Comparison of ENCODE assay signal across 8 cellular contexts in genomic region chr13:26255717-26256277, GRCh38. TPM values are rescaled to one million over a fixed set of nuclear protein-coding genes. Genes with fewer than 3 reads are reported as not detected.
DNase-seq lines count a peak whose midpoint lies in the region; ATAC-seq and TF ChIP-seq lines count a peak whose summit lies in the region.

No MANE protein-coding gene starts in this region.

- no peak for ATAC-seq in stimulated activated memory B cell treated with anti-CD40 and anti-IgM and Interleukin-4, amounts not matched to agents 10 μg/mL and 1 μg/mL and 100 μg/mL, for 72 hours

- POLR2A ChIA-PET in AG04449 (lab: Yijun Ruan, JAX) = no interaction called here

- H3K9me3 Mint-ChIP-seq in stimulated activated memory B cell treated with anti-CD40 and anti-IgM and Interleukin-4, amounts not matched to agents 10 μg/mL and 1 μg/mL and 100 μg/mL, for 72 hours = no peaks in the 10 kb centered on the region

- TF ChIP-seq CTCF in AG04449 (IDR thresholded peaks at IDR 0.05; ENCODE audit: insufficient read depth, low read length, missing control alignments) = no peak
- peak; percentile 13 for TF ChIP-seq CTCF in GM12865 (IDR thresholded peaks at IDR 0.05; ENCODE audit: insufficient read depth, low read depth, low read length, missing control alignments)
- TF ChIP-seq CTCF in fibroblast of villous mesenchyme (IDR thresholded peaks at IDR 0.05; ENCODE audit: insufficient read depth, low read depth, low read length) = peak; percentile 30

- DNase-seq in AG04449 (ENCODE audit: low read depth, low spot score) (no peak), GM12865 (ENCODE audit: low read depth) (peak; percentile 14), RKO (ENCODE audit: low spot score) (peak; percentile 70), fibroblast of villous mesenchyme (ENCODE audit: low read depth) (no peak), NCI-H1048 (lab: John Stamatoyannopoulos, UW) (no peak), mucosa of gallbladder (ENCODE audit: low spot score) (no peak)
- no peak for DNase-seq in effector CD4-positive, alpha-beta T cell

- no peak overlapping the region for H3K27ac Mint-ChIP-seq in stimulated activated memory B cell treated with anti-CD40 and anti-IgM and Interleukin-4, amounts not matched to agents 10 μg/mL and 1 μg/mL and 100 μg/mL, for 72 hours

- peaks cover 35% of the 10 kb centered on the region for H3K4me1 Mint-ChIP-seq in stimulated activated memory B cell treated with anti-CD40 and anti-IgM and Interleukin-4, amounts not matched to agents 10 μg/mL and 1 μg/mL and 100 μg/mL, for 72 hours

- CTCF ChIA-PET in AG04449 (lab: Yijun Ruan, JAX) = interaction anchor here (0.9 to 1.7 kb wide), 7 partner anchors 8 to 443 kb away, joined by 3 to 10 read pairs (median 3); no protein-coding TSS in a partner anchor

- peak overlapping the region; percentile 89 for H3K4me3 ChIP-seq in AG04449 (ENCODE audit: low read depth, low read length)
- H3K4me3 ChIP-seq in GM12865 (ENCODE audit: low read depth, low read length) = peak overlapping the region; percentile 93
- peak overlapping the region; percentile 81 for H3K4me3 ChIP-seq in fibroblast of villous mesenchyme (ENCODE audit: low read depth, low read length)

- H3K27me3 Mint-ChIP-seq in stimulated activated memory B cell treated with anti-CD40 and anti-IgM and Interleukin-4, amounts not matched to agents 10 μg/mL and 1 μg/mL and 100 μg/mL, for 72 hours = no peaks in the 10 kb centered on the region

- no peaks in the 10 kb centered on the region for H3K36me3 Mint-ChIP-seq in stimulated activated memory B cell treated with anti-CD40 and anti-IgM and Interleukin-4, amounts not matched to agents 10 μg/mL and 1 μg/mL and 100 μg/mL, for 72 hours

- peak overlapping the region; percentile 87 for H3K4me3 Mint-ChIP-seq in stimulated activated memory B cell treated with anti-CD40 and anti-IgM and Interleukin-4, amounts not matched to agents 10 μg/mL and 1 μg/mL and 100 μg/mL, for 72 hours

RNA-seq across cellular contexts. Expression of gene CDK8, which starts 1.9 kb away (rescaled TPM):
- total RNA-seq in fibroblast of villous mesenchyme (13.9 and 23.3 TPM in 2 replicates), mucosa of gallbladder (19.9 TPM)

RNA-seq across cellular contexts. Expression of gene RNF6, which starts 33.7 kb away (rescaled TPM):
- total RNA-seq in fibroblast of villous mesenchyme = 43.8 and 57.4 TPM in 2 replicates
- total RNA-seq in mucosa of gallbladder = 28.2 TPM

Comparison
In these comparisons a context has a peak if more than half of its experiments do, and no peak if none do; other contexts are left out.
1. DNase-seq: peak in GM12865 (single experiment) and RKO (single experiment); none in AG04449 (single experiment), fibroblast of villous mesenchyme (single experiment), effector CD4-positive, alpha-beta T cell (single experiment), NCI-H1048 (single experiment) and mucosa of gallbladder (single experiment).
2. Peak in every context shown above with its lines, with median percentiles within 50 percentile points of each other: H3K4me3 ChIP-seq.